ENCODE assay signal across 18 cellular contexts in genomic region chr9:37989632-37990155, GRCh38.
"Had no signal": no experiment of that assay in that cellular context is flagged by ENCODE, and none has a peak within 500 bp of the region (broad histone marks: within the 10 kb centered on the region; RNA-seq: fewer than 3 reads in every experiment).

No MANE protein-coding gene starts in this region.

- H3K36me3 ChIP-seq: ascending aorta, neural progenitor cell, prostate gland, tibial nerve had no signal

- H3K9me3 ChIP-seq: ascending aorta, prostate gland, tibial nerve had no signal

- H3K4me3 ChIP-seq: ascending aorta, neural progenitor cell, prostate gland, tibial nerve had no signal

- DNase-seq: activated CD4-positive, alpha-beta T cell treated with anti-CD3 and anti-CD28 coated beads, Interleukin-2, amount 50 U/mL, for 4 hours; activated effector memory CD4-positive, alpha-beta T cell treated with anti-CD3 and anti-CD28 coated beads, Interleukin-2, amount 50 U/mL, for 16 hours; activated naive CD4-positive, alpha-beta T cell treated with anti-CD3 and anti-CD28 coated beads, Interleukin-2, amount 50 U/mL, for 16 hours; activated T-cell treated with anti-CD3 and anti-CD28 coated beads, Interleukin-2, amount 50 U/mL, for 72 hours; cerebellar nuclear complex; effector memory CD8-positive, alpha-beta T cell; foreskin keratinocyte; glutamatergic neuron; kidney; mesendoderm; naive thymus-derived CD4-positive, alpha-beta T cell; stimulated activated CD4-positive, alpha-beta T cell treated with anti-CD3 and anti-CD28 coated beads, Interleukin-4, amount 100 ng/mL, for 24 hours had no signal

- H3K27ac ChIP-seq: ascending aorta, foreskin keratinocyte, neural progenitor cell, prostate gland, tibial nerve had no signal

- H3K27me3 ChIP-seq: ascending aorta, foreskin keratinocyte, neural progenitor cell, tibial nerve had no signal

- H3K4me1 ChIP-seq: prostate gland had no signal

- ATAC-seq: activated T-cell treated with anti-CD3 and anti-CD28 coated beads, Interleukin-2, amount 50 U/mL, for 72 hours; effector memory CD8-positive, alpha-beta T cell; foreskin keratinocyte; naive thymus-derived CD4-positive, alpha-beta T cell; sciatic nerve; stimulated activated memory B cell treated with anti-CD40 and anti-IgM and Interleukin-4, amounts not matched to agents 10 μg/mL and 1 μg/mL and 100 μg/mL, for 72 hours had no signal

- H2AFZ ChIP-seq: neural progenitor cell had no signal

- H3K9ac ChIP-seq: neural progenitor cell had no signal

- H3K4me2 ChIP-seq: neural progenitor cell had no signal
